In the genomic region with DNA sequence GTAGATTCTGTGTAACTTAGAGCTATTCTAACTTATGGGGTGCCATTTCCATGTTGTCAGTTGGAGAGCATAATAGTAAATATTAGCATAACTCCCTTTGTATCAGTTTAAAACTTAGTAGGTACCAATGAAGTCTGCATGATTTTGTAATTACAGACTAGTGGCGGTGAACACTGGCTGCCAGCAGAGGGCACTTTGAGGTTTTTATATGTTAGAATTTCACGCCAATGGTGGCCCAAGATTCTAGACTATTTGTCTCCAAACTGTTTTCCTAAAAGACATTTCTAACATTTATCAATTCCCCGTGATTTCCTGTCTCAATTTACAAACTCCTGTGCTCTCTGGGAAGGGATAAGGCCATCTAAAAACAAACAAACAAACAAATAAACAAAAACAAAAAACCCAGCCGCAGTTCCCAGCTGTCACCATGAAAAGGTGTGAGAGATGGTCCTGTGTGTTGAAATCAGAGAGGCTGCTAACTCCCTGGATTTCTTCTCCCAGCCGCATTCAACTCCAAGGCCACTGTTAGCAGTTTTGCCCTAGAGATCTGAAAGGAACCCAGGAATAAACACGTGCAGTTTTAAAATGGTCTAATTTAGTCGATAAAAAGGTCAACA, we compare ENCODE assay signal across 1 cellular context.
TF ChIP-seq lines count a peak whose summit lies in the region.

No MANE protein-coding gene starts in this region.

TF ChIP-seq in HepG2, 621 proteins besides CTCF, POLR2A, EP300 and RAD21 (continued from another document and continues in another):
- TF ChIP-seq, protein P1, sequence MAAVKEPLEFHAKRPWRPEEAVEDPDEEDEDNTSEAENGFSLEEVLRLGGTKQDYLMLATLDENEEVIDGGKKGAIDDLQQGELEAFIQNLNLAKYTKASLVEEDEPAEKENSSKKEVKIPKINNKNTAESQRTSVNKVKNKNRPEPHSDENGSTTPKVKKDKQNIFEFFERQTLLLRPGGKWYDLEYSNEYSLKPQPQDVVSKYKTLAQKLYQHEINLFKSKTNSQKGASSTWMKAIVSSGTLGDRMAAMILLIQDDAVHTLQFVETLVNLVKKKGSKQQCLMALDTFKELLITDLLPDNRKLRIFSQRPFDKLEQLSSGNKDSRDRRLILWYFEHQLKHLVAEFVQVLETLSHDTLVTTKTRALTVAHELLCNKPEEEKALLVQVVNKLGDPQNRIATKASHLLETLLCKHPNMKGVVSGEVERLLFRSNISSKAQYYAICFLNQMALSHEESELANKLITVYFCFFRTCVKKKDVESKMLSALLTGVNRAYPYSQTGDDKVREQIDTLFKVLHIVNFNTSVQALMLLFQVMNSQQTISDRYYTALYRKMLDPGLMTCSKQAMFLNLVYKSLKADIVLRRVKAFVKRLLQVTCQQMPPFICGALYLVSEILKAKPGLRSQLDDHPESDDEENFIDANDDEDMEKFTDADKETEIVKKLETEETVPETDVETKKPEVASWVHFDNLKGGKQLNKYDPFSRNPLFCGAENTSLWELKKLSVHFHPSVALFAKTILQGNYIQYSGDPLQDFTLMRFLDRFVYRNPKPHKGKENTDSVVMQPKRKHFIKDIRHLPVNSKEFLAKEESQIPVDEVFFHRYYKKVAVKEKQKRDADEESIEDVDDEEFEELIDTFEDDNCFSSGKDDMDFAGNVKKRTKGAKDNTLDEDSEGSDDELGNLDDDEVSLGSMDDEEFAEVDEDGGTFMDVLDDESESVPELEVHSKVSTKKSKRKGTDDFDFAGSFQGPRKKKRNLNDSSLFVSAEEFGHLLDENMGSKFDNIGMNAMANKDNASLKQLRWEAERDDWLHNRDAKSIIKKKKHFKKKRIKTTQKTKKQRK (IDR thresholded peaks at IDR 0.05; ENCODE audit: low read length): no peak
- TF ChIP-seq EEA1 (CRISPR knock-in tag; IDR thresholded peaks at IDR 0.05; ENCODE audit: borderline replicate concordance) (no peak), SSRP1 (CRISPR knock-in tag; IDR thresholded peaks at IDR 0.05) (no peak), ZNF652 (CRISPR knock-in tag; IDR thresholded peaks at IDR 0.05; ENCODE audit: borderline replicate concordance, low read depth) (no peak), FOSL2 (CRISPR knock-in tag; IDR thresholded peaks at IDR 0.05) (no peak), HOXA3 (CRISPR knock-in tag; IDR thresholded peaks at IDR 0.05) (no peak), FLYWCH1 (CRISPR knock-in tag; IDR thresholded peaks at IDR 0.05) (no peak), AHR (CRISPR knock-in tag; IDR thresholded peaks at IDR 0.05) (no peak), RAD51 (IDR thresholded peaks at IDR 0.05; ENCODE audit: borderline replicate concordance) (no peak), NFIC (IDR thresholded peaks at IDR 0.05; ENCODE audit: low read length) (no peak), ATF1 (CRISPR knock-in tag; IDR thresholded peaks at IDR 0.05) (no peak), NR3C1 (CRISPR knock-in tag; IDR thresholded peaks at IDR 0.05) (no peak), KLF13 (CRISPR knock-in tag; IDR thresholded peaks at IDR 0.05) (no peak), MIXL1 (CRISPR knock-in tag; IDR thresholded peaks at IDR 0.05) (0 out of 2 replicates have a peak, but pooled peaks have one; percentile 10), ZNF205 (CRISPR knock-in tag; IDR thresholded peaks at IDR 0.05) (no peak), SRSF4 (IDR thresholded peaks at IDR 0.05; ENCODE audit: low read depth, low read length, poor library complexity, severe bottlenecking) (no peak), ZNF17 (CRISPR knock-in tag; IDR thresholded peaks at IDR 0.05) (no peak), HNRNPH1 (optimal IDR thresholded peaks at IDR 0.05; ENCODE audit: low read depth, low read length) (no peak), ZNF891 (CRISPR knock-in tag; IDR thresholded peaks at IDR 0.05) (no peak), ZKSCAN8 (CRISPR knock-in tag; IDR thresholded peaks at IDR 0.05; ENCODE audit: borderline replicate concordance) (no peak), NR1H2 (CRISPR knock-in tag; IDR thresholded peaks at IDR 0.05; ENCODE audit: borderline replicate concordance, low read depth) (no peak), CREM (IDR thresholded peaks at IDR 0.05) (no peak), CREM (CRISPR knock-in tag; IDR thresholded peaks at IDR 0.05) (no peak), ZNF124 (CRISPR knock-in tag; IDR thresholded peaks at IDR 0.05) (0 out of 2 replicates have a peak, but pooled peaks have one; percentile 47), ZNF260 (CRISPR knock-in tag; IDR thresholded peaks at IDR 0.05; ENCODE audit: borderline replicate concordance, low read depth) (no peak), KDM3A (CRISPR knock-in tag; IDR thresholded peaks at IDR 0.05; ENCODE audit: low read depth) (no peak), ZMYM2 (CRISPR knock-in tag; IDR thresholded peaks at IDR 0.05) (no peak), SKI (IDR thresholded peaks at IDR 0.05; ENCODE audit: partially characterized antibody) (peak; percentile 13), ARHGAP35 (CRISPR knock-in tag; IDR thresholded peaks at IDR 0.05; ENCODE audit: borderline replicate concordance) (no peak), HDAC2 (CRISPR knock-in tag; IDR thresholded peaks at IDR 0.05) (no peak), ZNF768 (CRISPR knock-in tag; IDR thresholded peaks at IDR 0.05) (no peak), ZNF614 (CRISPR knock-in tag; IDR thresholded peaks at IDR 0.05; ENCODE audit: borderline replicate concordance) (no peak)
- TF ChIP-seq, protein P2, sequence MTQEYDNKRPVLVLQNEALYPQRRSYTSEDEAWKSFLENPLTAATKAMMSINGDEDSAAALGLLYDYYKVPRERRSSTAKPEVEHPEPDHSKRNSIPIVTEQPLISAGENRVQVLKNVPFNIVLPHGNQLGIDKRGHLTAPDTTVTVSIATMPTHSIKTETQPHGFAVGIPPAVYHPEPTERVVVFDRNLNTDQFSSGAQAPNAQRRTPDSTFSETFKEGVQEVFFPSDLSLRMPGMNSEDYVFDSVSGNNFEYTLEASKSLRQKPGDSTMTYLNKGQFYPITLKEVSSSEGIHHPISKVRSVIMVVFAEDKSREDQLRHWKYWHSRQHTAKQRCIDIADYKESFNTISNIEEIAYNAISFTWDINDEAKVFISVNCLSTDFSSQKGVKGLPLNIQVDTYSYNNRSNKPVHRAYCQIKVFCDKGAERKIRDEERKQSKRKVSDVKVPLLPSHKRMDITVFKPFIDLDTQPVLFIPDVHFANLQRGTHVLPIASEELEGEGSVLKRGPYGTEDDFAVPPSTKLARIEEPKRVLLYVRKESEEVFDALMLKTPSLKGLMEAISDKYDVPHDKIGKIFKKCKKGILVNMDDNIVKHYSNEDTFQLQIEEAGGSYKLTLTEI (CRISPR knock-in tag; conservative IDR thresholded peaks at IDR 0.05): no peak
- TF ChIP-seq, protein P3, sequence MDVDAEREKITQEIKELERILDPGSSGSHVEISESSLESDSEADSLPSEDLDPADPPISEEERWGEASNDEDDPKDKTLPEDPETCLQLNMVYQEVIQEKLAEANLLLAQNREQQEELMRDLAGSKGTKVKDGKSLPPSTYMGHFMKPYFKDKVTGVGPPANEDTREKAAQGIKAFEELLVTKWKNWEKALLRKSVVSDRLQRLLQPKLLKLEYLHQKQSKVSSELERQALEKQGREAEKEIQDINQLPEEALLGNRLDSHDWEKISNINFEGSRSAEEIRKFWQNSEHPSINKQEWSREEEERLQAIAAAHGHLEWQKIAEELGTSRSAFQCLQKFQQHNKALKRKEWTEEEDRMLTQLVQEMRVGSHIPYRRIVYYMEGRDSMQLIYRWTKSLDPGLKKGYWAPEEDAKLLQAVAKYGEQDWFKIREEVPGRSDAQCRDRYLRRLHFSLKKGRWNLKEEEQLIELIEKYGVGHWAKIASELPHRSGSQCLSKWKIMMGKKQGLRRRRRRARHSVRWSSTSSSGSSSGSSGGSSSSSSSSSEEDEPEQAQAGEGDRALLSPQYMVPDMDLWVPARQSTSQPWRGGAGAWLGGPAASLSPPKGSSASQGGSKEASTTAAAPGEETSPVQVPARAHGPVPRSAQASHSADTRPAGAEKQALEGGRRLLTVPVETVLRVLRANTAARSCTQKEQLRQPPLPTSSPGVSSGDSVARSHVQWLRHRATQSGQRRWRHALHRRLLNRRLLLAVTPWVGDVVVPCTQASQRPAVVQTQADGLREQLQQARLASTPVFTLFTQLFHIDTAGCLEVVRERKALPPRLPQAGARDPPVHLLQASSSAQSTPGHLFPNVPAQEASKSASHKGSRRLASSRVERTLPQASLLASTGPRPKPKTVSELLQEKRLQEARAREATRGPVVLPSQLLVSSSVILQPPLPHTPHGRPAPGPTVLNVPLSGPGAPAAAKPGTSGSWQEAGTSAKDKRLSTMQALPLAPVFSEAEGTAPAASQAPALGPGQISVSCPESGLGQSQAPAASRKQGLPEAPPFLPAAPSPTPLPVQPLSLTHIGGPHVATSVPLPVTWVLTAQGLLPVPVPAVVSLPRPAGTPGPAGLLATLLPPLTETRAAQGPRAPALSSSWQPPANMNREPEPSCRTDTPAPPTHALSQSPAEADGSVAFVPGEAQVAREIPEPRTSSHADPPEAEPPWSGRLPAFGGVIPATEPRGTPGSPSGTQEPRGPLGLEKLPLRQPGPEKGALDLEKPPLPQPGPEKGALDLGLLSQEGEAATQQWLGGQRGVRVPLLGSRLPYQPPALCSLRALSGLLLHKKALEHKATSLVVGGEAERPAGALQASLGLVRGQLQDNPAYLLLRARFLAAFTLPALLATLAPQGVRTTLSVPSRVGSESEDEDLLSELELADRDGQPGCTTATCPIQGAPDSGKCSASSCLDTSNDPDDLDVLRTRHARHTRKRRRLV (CRISPR knock-in tag; IDR thresholded peaks at IDR 0.05): no peak
- TF ChIP-seq, protein P4, sequence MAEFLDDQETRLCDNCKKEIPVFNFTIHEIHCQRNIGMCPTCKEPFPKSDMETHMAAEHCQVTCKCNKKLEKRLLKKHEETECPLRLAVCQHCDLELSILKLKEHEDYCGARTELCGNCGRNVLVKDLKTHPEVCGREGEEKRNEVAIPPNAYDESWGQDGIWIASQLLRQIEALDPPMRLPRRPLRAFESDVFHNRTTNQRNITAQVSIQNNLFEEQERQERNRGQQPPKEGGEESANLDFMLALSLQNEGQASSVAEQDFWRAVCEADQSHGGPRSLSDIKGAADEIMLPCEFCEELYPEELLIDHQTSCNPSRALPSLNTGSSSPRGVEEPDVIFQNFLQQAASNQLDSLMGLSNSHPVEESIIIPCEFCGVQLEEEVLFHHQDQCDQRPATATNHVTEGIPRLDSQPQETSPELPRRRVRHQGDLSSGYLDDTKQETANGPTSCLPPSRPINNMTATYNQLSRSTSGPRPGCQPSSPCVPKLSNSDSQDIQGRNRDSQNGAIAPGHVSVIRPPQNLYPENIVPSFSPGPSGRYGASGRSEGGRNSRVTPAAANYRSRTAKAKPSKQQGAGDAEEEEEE (CRISPR knock-in tag; IDR thresholded peaks at IDR 0.05; ENCODE audit: borderline replicate concordance): no peak
- TF ChIP-seq, protein P5, sequence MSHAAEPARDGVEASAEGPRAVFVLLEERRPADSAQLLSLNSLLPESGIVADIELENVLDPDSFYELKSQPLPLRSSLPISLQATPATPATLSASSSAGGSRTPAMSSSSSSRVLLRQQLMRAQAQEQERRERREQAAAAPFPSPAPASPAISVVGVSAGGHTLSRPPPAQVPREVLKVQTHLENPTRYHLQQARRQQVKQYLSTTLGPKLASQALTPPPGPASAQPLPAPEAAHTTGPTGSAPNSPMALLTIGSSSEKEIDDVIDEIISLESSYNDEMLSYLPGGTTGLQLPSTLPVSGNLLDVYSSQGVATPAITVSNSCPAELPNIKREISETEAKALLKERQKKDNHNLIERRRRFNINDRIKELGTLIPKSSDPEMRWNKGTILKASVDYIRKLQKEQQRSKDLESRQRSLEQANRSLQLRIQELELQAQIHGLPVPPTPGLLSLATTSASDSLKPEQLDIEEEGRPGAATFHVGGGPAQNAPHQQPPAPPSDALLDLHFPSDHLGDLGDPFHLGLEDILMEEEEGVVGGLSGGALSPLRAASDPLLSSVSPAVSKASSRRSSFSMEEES (CRISPR knock-in tag; IDR thresholded peaks at IDR 0.05): no peak
- TF ChIP-seq, protein P6, sequence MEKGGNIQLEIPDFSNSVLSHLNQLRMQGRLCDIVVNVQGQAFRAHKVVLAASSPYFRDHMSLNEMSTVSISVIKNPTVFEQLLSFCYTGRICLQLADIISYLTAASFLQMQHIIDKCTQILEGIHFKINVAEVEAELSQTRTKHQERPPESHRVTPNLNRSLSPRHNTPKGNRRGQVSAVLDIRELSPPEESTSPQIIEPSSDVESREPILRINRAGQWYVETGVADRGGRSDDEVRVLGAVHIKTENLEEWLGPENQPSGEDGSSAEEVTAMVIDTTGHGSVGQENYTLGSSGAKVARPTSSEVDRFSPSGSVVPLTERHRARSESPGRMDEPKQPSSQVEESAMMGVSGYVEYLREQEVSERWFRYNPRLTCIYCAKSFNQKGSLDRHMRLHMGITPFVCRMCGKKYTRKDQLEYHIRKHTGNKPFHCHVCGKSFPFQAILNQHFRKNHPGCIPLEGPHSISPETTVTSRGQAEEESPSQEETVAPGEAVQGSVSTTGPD (CRISPR knock-in tag; IDR thresholded peaks at IDR 0.05): no peak
- TF ChIP-seq, protein P7, sequence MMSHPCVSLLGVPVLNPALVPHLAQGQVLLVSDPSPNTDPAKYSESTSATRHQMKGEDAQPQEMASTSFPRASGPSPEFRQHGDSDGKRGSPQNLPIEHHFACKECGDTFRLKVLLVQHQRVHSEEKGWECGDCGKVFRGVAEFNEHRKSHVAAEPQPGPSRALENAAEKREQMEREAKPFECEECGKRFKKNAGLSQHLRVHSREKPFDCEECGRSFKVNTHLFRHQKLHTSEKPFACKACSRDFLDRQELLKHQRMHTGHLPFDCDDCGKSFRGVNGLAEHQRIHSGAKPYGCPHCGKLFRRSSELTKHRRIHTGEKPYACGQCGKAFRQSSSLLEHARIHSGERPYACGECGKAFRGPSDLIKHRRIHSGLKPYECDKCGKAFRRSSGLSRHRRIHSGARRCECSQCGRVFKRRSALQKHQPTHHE (CRISPR knock-in tag; IDR thresholded peaks at IDR 0.05; ENCODE audit: borderline replicate concordance): no peak
- TF ChIP-seq, protein P8, sequence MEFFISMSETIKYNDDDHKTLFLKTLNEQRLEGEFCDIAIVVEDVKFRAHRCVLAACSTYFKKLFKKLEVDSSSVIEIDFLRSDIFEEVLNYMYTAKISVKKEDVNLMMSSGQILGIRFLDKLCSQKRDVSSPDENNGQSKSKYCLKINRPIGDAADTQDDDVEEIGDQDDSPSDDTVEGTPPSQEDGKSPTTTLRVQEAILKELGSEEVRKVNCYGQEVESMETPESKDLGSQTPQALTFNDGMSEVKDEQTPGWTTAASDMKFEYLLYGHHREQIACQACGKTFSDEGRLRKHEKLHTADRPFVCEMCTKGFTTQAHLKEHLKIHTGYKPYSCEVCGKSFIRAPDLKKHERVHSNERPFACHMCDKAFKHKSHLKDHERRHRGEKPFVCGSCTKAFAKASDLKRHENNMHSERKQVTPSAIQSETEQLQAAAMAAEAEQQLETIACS (CRISPR knock-in tag; IDR thresholded peaks at IDR 0.05): no peak
- TF ChIP-seq, protein P9, sequence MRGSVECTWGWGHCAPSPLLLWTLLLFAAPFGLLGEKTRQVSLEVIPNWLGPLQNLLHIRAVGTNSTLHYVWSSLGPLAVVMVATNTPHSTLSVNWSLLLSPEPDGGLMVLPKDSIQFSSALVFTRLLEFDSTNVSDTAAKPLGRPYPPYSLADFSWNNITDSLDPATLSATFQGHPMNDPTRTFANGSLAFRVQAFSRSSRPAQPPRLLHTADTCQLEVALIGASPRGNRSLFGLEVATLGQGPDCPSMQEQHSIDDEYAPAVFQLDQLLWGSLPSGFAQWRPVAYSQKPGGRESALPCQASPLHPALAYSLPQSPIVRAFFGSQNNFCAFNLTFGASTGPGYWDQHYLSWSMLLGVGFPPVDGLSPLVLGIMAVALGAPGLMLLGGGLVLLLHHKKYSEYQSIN (CRISPR knock-in tag; IDR thresholded peaks at IDR 0.05; ENCODE audit: borderline replicate concordance): no peak
- TF ChIP-seq, protein P10, sequence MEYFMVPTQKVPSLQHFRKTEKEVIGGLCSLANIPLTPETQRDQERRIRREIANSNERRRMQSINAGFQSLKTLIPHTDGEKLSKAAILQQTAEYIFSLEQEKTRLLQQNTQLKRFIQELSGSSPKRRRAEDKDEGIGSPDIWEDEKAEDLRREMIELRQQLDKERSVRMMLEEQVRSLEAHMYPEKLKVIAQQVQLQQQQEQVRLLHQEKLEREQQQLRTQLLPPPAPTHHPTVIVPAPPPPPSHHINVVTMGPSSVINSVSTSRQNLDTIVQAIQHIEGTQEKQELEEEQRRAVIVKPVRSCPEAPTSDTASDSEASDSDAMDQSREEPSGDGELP (IDR thresholded peaks at IDR 0.05; ENCODE audit: borderline replicate concordance, low read depth): no peak
